Comparison of ENCODE assay signal across 1 cellular context in genomic region chr3:156817931-156818765, GRCh38.
TF ChIP-seq lines count a peak whose summit lies in the region.

No MANE protein-coding gene starts in this region.

TF ChIP-seq in WTC11, 78 proteins besides CTCF, POLR2A, EP300 and RAD21 (continued from another document):
- no peak for TF ChIP-seq ZNF281 (CRISPR knock-in tag; IDR thresholded peaks at IDR 0.05)
- TF ChIP-seq ZNF219 (CRISPR knock-in tag; IDR thresholded peaks at IDR 0.05; ENCODE audit: borderline replicate concordance): no peak
- TF ChIP-seq SMAD3 (CRISPR knock-in tag; IDR thresholded peaks at IDR 0.05; ENCODE audit: borderline replicate concordance): no peak
- TF ChIP-seq RELA (CRISPR knock-in tag; IDR thresholded peaks at IDR 0.05; ENCODE audit: borderline replicate concordance): no peak
- no peak for TF ChIP-seq ZNF396 (CRISPR knock-in tag; IDR thresholded peaks at IDR 0.05; ENCODE audit: borderline replicate concordance)
- TF ChIP-seq HMGXB4 (CRISPR knock-in tag; IDR thresholded peaks at IDR 0.05): no peak
- TF ChIP-seq ZNF532 (CRISPR knock-in tag; IDR thresholded peaks at IDR 0.05; ENCODE audit: borderline replicate concordance): no peak
- TF ChIP-seq USF2 (CRISPR knock-in tag; IDR thresholded peaks at IDR 0.05): no peak
- TF ChIP-seq IRF2 (CRISPR knock-in tag; IDR thresholded peaks at IDR 0.05; ENCODE audit: borderline replicate concordance, low read depth): no peak
- TF ChIP-seq GTF2I (CRISPR knock-in tag; conservative IDR thresholded peaks at IDR 0.05): no peak
- TF ChIP-seq ZBTB21 (CRISPR knock-in tag; IDR thresholded peaks at IDR 0.05; ENCODE audit: borderline replicate concordance): no peak
- TF ChIP-seq E2F4 (CRISPR knock-in tag; IDR thresholded peaks at IDR 0.05; ENCODE audit: borderline replicate concordance, low read depth): no peak
- no peak for TF ChIP-seq ZNF138 (CRISPR knock-in tag; conservative IDR thresholded peaks at IDR 0.05)
- no peak for TF ChIP-seq OVOL2 (CRISPR knock-in tag; IDR thresholded peaks at IDR 0.05; ENCODE audit: borderline replicate concordance)
- TF ChIP-seq ZSCAN18 (CRISPR knock-in tag; IDR thresholded peaks at IDR 0.05): no peak
